In genomic region chr20:3606021-3606420, GRCh38 we compare ENCODE assay signal across 27 cellular contexts. TPM values are rescaled to one million over a fixed set of nuclear protein-coding genes. Genes with fewer than 3 reads are reported as not detected.
DNase-seq lines count a peak whose midpoint lies in the region; ATAC-seq, FAIRE-seq and TF ChIP-seq lines count a peak whose summit lies in the region.
"Had no signal": no experiment of that assay in that cellular context is flagged by ENCODE, and none has a peak within 500 bp of the region (broad histone marks: within the 10 kb centered on the region; RNA-seq: fewer than 3 reads in every experiment).

No MANE protein-coding gene starts in this region.

- H3K4me3 ChIP-seq in AG10803 (ENCODE audit: low read length) (no peak overlapping the region), keratinocyte (ENCODE audit: control insufficient read depth in 2 of 3, extremely low read depth in 1 of 3, insufficient read depth in 2 of 3, low read depth in 1 of 3, low read length in 3 of 3) (no peak overlapping the region), esophagus squamous epithelium (no peak overlapping the region)
- H3K4me3 ChIP-seq: PC-9, testis had no signal

- no peak overlapping the region for H3K4me3 Mint-ChIP-seq in HFFc6
- no peak overlapping the region for H3K4me3 Mint-ChIP-seq in activated T-helper 17 cell treated with anti-CD3 and anti-CD28 coated beads, Interleukin-2, amount 50 U/mL, for 72 hours

- no peaks in the 10 kb centered on the region for H3K9me3 ChIP-seq in keratinocyte (ENCODE audit: control insufficient read depth, low read depth, low read length)
- H3K9me3 ChIP-seq in esophagus squamous epithelium: no peaks in the 10 kb centered on the region
- H3K9me3 ChIP-seq: neutrophil, testis had no signal

- intact Hi-C loops in esophagus squamous epithelium (cut with DNase I): no loop called here

- dilution Hi-C loops in keratinocyte (cut with MboI; ENCODE audit: extremely low pct_ligation_motif_present, low sequenced_read_pairs): no loop called here

- peak overlapping the region; percentile 37 for H2AFZ ChIP-seq in keratinocyte (ENCODE audit: control insufficient read depth, low read length)
- H2AFZ ChIP-seq: PC-9 had no signal

- no peaks in the 10 kb centered on the region for H4K20me1 ChIP-seq in keratinocyte (ENCODE audit: control insufficient read depth, extremely low read depth, insufficient read depth, low read length)

- H3K79me2 ChIP-seq in keratinocyte (ENCODE audit: control insufficient read depth, insufficient read depth, low read length): no peaks in the 10 kb centered on the region

- H3K27me3 ChIP-seq in keratinocyte (ENCODE audit: control insufficient read depth, extremely low read depth, insufficient read depth, low read length): no peaks in the 10 kb centered on the region
- H3K27me3 ChIP-seq in esophagus squamous epithelium: no peaks in the 10 kb centered on the region
- H3K27me3 ChIP-seq: neutrophil, testis had no signal

- no peak for TF ChIP-seq POLR2A in esophagus squamous epithelium (IDR thresholded peaks at IDR 0.05)

- no peak overlapping the region for H3K27ac ChIP-seq in keratinocyte (ENCODE audit: control insufficient read depth, insufficient read depth, low read length)
- no peak overlapping the region for H3K27ac ChIP-seq in esophagus squamous epithelium
- H3K27ac ChIP-seq: neutrophil, PC-9, testis had no signal

- no peak for ATAC-seq in activated T-helper 17 cell treated with anti-CD3 and anti-CD28 coated beads, Interleukin-2, amount 50 U/mL, for 72 hours (replicated peaks)
- ATAC-seq in GM19328 (IDR thresholded peaks at IDR 0.05; ENCODE audit: unreplicated experiment): no peak
- ATAC-seq: left ventricle myocardium superior had no signal

- H3K9ac ChIP-seq in keratinocyte (ENCODE audit: control insufficient read depth, extremely low read depth, insufficient read depth, low read length): no peak overlapping the region

- peaks cover 5 to 10% of the 10 kb centered on the region in 2 experiments for H3K36me3 ChIP-seq in keratinocyte (ENCODE audit: control insufficient read depth in 2 of 2, extremely low read depth in 1 of 2, insufficient read depth in 2 of 2, low read length in 2 of 2)
- H3K36me3 ChIP-seq in esophagus squamous epithelium: peaks cover 0 to 53% (median 0%) of the 10 kb centered on the region in 3 donors

- FAIRE-seq in keratinocyte (lab: Jason Lieb, UNC): no peak
- FAIRE-seq: GM18507 had no signal

- H3K4me1 Mint-ChIP-seq in HFFc6 (ENCODE audit: low read depth): peaks cover 16% of the 10 kb centered on the region
- H3K4me1 Mint-ChIP-seq in activated T-helper 17 cell treated with anti-CD3 and anti-CD28 coated beads, Interleukin-2, amount 50 U/mL, for 72 hours: peaks cover 6% of the 10 kb centered on the region

- H3K4me2 ChIP-seq in keratinocyte (ENCODE audit: control insufficient read depth, extremely low read depth, insufficient read depth, low read depth, low read length): no peak overlapping the region
- H3K4me2 ChIP-seq: PC-9 had no signal

- 58 to 62% methylated on average over 3 of the region's 3 CpGs for WGBS in esophagus squamous epithelium, 2 donors

- no peaks in the 10 kb centered on the region for H3K27me3 Mint-ChIP-seq in HFFc6 (ENCODE audit: insufficient read depth)
- no peaks in the 10 kb centered on the region for H3K27me3 Mint-ChIP-seq in activated T-helper 17 cell treated with anti-CD3 and anti-CD28 coated beads, Interleukin-2, amount 50 U/mL, for 72 hours

- no peaks in the 10 kb centered on the region for H3K9me1 ChIP-seq in keratinocyte (ENCODE audit: control insufficient read depth, extremely low read depth, insufficient read depth, low read length)

- H3K27ac Mint-ChIP-seq in HFFc6: peak overlapping the region; percentile 79
- peak overlapping the region; percentile 33 for H3K27ac Mint-ChIP-seq in activated T-helper 17 cell treated with anti-CD3 and anti-CD28 coated beads, Interleukin-2, amount 50 U/mL, for 72 hours

- peaks cover 27% of the 10 kb centered on the region for H3K36me3 Mint-ChIP-seq in HFFc6 (ENCODE audit: low read depth)
- H3K36me3 Mint-ChIP-seq in activated T-helper 17 cell treated with anti-CD3 and anti-CD28 coated beads, Interleukin-2, amount 50 U/mL, for 72 hours (ENCODE audit: low read depth): peaks cover 74% of the 10 kb centered on the region

- DNase-seq in AG10803 (ENCODE audit: low read depth) (peak; percentile 48), HFFc6 (peak; percentile 34), keratinocyte (ENCODE audit: low read depth, low spot score) (no peak), SIG-M5 (lab: John Stamatoyannopoulos, UW) (no peak), esophagus squamous epithelium (lab: John Stamatoyannopoulos, UW) (no peak)
- no peak for DNase-seq in stimulated activated CD8-positive, alpha-beta memory T cell treated with anti-CD3 and anti-CD28 coated beads, Interleukin-4, amount 100 ng/mL, for 48 hours
- DNase-seq: activated CD4-positive, CD25-positive, alpha-beta regulatory T cell treated with anti-CD3 and anti-CD28 coated beads, Interleukin-2, amount 50 U/mL, for 72 hours; caudate nucleus; DMS79 treated with DMSO at 0.1 percent for 48 hours; glutamatergic neuron; GOT3; left ventricle myocardium superior; NCI-H146; NCI-H748 treated with DMSO at 0.1 percent for 48 hours; PC-9; stimulated activated CD4-positive, alpha-beta T cell treated with anti-CD3 and anti-CD28 coated beads, Interleukin-12 subunit alpha, Interleukin-12 subunit beta, amount 100 ng/mL, for 4 hours; testis had no signal

- no peaks in the 10 kb centered on the region for H3K9me3 Mint-ChIP-seq in HFFc6
- H3K9me3 Mint-ChIP-seq in activated T-helper 17 cell treated with anti-CD3 and anti-CD28 coated beads, Interleukin-2, amount 50 U/mL, for 72 hours: no peaks in the 10 kb centered on the region

- H3K4me1 ChIP-seq in keratinocyte (ENCODE audit: control insufficient read depth, extremely low read depth, insufficient read depth, low read length): peaks cover 7% of the 10 kb centered on the region
- no peaks in the 10 kb centered on the region for H3K4me1 ChIP-seq in esophagus squamous epithelium
- H3K4me1 ChIP-seq: testis had no signal

- TF ChIP-seq CTCF in AG10803 (conservative IDR thresholded peaks at IDR 0.05; ENCODE audit: low read length): no peak
- TF ChIP-seq CTCF in HFFc6 (IDR thresholded peaks at IDR 0.05): no peak
- no peak for TF ChIP-seq CTCF in keratinocyte (optimal IDR thresholded peaks at IDR 0.05 in 1 of 3, IDR thresholded peaks at IDR 0.05 in 1 of 3, conservative IDR thresholded peaks at IDR 0.05 in 1 of 3; ENCODE audit: extremely low read depth in 1 of 3, insufficient read depth in 2 of 3, low read length in 3 of 3)
- TF ChIP-seq CTCF in esophagus squamous epithelium (IDR thresholded peaks at IDR 0.05): no peak

RNA-seq across cellular contexts. Expression of gene GFRA4, which starts 57.2 kb away (rescaled TPM):
- total RNA-seq in HFFc6 (2021; fragmentation: NEBNext Ultra II Directional; extraction: Animal tissue kit (Norgen Biotek cat#: 25700)): not detected
- not detected for total RNA-seq in activated T-helper 17 cell treated with anti-CD3 and anti-CD28 coated beads, Interleukin-2, amount 50 U/mL, for 72 hours
- polyA plus RNA-seq in keratinocyte: not detected in 3 replicates
- polyA plus RNA-seq in keratinocyte (2011; ENCODE audit: low read depth): not detected
- not detected in 2 replicates for polyA plus RNA-seq in keratinocyte (2011; cell fraction: cytosol; rRNA removed)
- not detected in 2 replicates for polyA plus RNA-seq in keratinocyte (2011; cell fraction: nucleus; rRNA removed)
- not detected in 2 replicates for polyA plus RNA-seq in keratinocyte (2012; ENCODE audit: low replicate concordance)
- not detected in 3 replicates for polyA minus RNA-seq in keratinocyte
- not detected for polyA minus RNA-seq in keratinocyte (2011; cell fraction: cytosol; rRNA and poly(A)+ RNA removed)
- polyA minus RNA-seq in keratinocyte (2011; cell fraction: nucleus; rRNA and poly(A)+ RNA removed): not detected in 2 replicates
- total RNA-seq in esophagus squamous epithelium: not detected
- total RNA-seq: dermis microvascular lymphatic vessel endothelial cell; epithelial cell of proximal tubule; left ventricle myocardium superior; MCF 10A; PC-9; SK-MEL-5; T-helper 2 cell treated with Interferon-gamma antibody and Interleukin-4, amounts not matched to agents 100 ng/mL and 5 ng/mL, for 36 hours had no signal
- polyA plus RNA-seq: adipose tissue had no signal

Comparison
In these comparisons a context has a peak if more than half of its experiments do, and no peak if none do; other contexts are left out.
1. DNase-seq: peak in AG10803 (single experiment) and HFFc6 (single experiment); none in keratinocyte (single experiment), stimulated activated CD8-positive, alpha-beta memory T cell treated with anti-CD3 and anti-CD28 coated beads, Interleukin-4, amount 100 ng/mL, for 48 hours (single experiment), SIG-M5 (single experiment) and esophagus squamous epithelium (single experiment).